ENCODE assay signal across 28 cellular contexts in the genomic region with DNA sequence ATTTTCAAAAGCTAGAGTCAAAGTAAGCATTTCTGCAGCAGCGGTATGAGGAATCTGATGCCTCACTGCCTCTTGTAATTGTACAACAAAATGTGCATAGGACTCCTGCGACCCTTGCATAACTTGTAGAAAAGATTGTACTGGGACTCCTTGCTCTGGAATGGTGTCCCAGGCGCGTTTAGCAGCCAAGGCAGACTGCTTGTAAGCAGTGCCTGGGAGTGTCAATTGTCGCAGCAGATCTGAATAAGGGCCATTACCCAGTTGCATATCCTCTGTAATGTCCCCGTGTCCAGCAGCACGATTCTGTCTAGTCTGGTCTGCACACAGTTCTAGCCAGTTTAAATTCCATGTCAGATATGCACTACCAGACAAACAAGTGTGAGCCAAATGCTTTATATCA.
"Had no signal": no experiment of that assay in that cellular context is flagged by ENCODE, and none has a peak within 500 bp of the region (broad histone marks: within the 10 kb centered on the region; RNA-seq: fewer than 3 reads in every experiment).

No MANE protein-coding gene starts in this region.

- H3K27me3 ChIP-seq: colonic mucosa, hepatocyte, right atrium auricular region, sigmoid colon, spleen, testis had no signal

- FAIRE-seq: endothelial cell of umbilical vein, frontal cortex, kidney, pancreas had no signal

- H3K9me3 ChIP-seq: colonic mucosa, esophagus squamous epithelium, heart left ventricle, left lung, neutrophil, pancreas, right atrium auricular region, sigmoid colon, spleen, testis, tibial artery had no signal

- H3K4me3 ChIP-seq: colonic mucosa, esophagus squamous epithelium, heart left ventricle, hepatocyte, left lung, pancreas, right atrium auricular region, sigmoid colon, skin epidermis, spleen, testis, tibial artery had no signal

- DNase-seq: caudate nucleus; colonic mucosa; dermis blood vessel endothelial cell; effector memory CD4-positive, alpha-beta T cell; esophagus squamous epithelium; heart left ventricle; kidney; left lung; mesendoderm; midbrain; naive thymus-derived CD4-positive, alpha-beta T cell; nephron progenitor cell; pancreas; sigmoid colon; spleen; stimulated activated CD4-positive, alpha-beta T cell treated with anti-CD3 and anti-CD28 coated beads, Interleukin-4, amount 100 ng/mL, for 4 hours; stimulated activated naive CD8-positive, alpha-beta T cell treated with anti-CD3 and anti-CD28 coated beads, Interleukin-15, Interleukin-2, amounts not matched to agents 100 U/mL and 50 U/mL, for 24 hours; substantia nigra; testis; tibial artery had no signal

- H3K27ac Mint-ChIP-seq: nephron progenitor cell; stimulated activated memory B cell treated with anti-CD40 and anti-IgM and Interleukin-4, amounts not matched to agents 10 μg/mL and 1 μg/mL and 100 μg/mL, for 72 hours; type B pancreatic cell had no signal

- H3K36me3 Mint-ChIP-seq: stimulated activated memory B cell treated with anti-CD40 and anti-IgM and Interleukin-4, amounts not matched to agents 10 μg/mL and 1 μg/mL and 100 μg/mL, for 72 hours; type B pancreatic cell had no signal

- H2AFZ ChIP-seq: hepatocyte had no signal

- H3K79me2 ChIP-seq: hepatocyte had no signal

- H3K36me3 ChIP-seq: colonic mucosa, esophagus squamous epithelium, heart left ventricle, left lung, neutrophil, pancreas, right atrium auricular region, sigmoid colon, spleen, tibial artery had no signal

- H3K9me3 Mint-ChIP-seq: stimulated activated memory B cell treated with anti-CD40 and anti-IgM and Interleukin-4, amounts not matched to agents 10 μg/mL and 1 μg/mL and 100 μg/mL, for 72 hours; type B pancreatic cell had no signal

- H3K27ac ChIP-seq: colonic mucosa, esophagus squamous epithelium, heart left ventricle, left lung, neutrophil, pancreas, right atrium auricular region, sigmoid colon, skin epidermis, spleen, testis, tibial artery had no signal

- H3K4me1 ChIP-seq: colonic mucosa, pancreas, right atrium auricular region, sigmoid colon, testis, tibial artery had no signal

- H3K4me2 ChIP-seq: hepatocyte had no signal

- H3K4me3 Mint-ChIP-seq: naive thymus-derived CD4-positive, alpha-beta T cell; nephron progenitor cell; stimulated activated memory B cell treated with anti-CD40 and anti-IgM and Interleukin-4, amounts not matched to agents 10 μg/mL and 1 μg/mL and 100 μg/mL, for 72 hours; type B pancreatic cell had no signal

- H3K27me3 Mint-ChIP-seq: type B pancreatic cell had no signal

- ATAC-seq: heart left ventricle; left lung; naive thymus-derived CD4-positive, alpha-beta T cell; pancreas; stimulated activated memory B cell treated with anti-CD40 and anti-IgM and Interleukin-4, amounts not matched to agents 10 μg/mL and 1 μg/mL and 100 μg/mL, for 72 hours; stimulated activated naive CD8-positive, alpha-beta T cell treated with anti-CD3 and anti-CD28 coated beads, Interleukin-15, Interleukin-2, amounts not matched to agents 100 U/mL and 50 U/mL, for 24 hours had no signal
